ENCODE assay signal across 8 cellular contexts in genomic region chr6:143060806-143061596, GRCh38. TPM values are rescaled to one million over a fixed set of nuclear protein-coding genes. Genes with fewer than 3 reads are reported as not detected.
DNase-seq lines count a peak whose midpoint lies in the region; ATAC-seq and TF ChIP-seq lines count a peak whose summit lies in the region.

A gene with protein sequence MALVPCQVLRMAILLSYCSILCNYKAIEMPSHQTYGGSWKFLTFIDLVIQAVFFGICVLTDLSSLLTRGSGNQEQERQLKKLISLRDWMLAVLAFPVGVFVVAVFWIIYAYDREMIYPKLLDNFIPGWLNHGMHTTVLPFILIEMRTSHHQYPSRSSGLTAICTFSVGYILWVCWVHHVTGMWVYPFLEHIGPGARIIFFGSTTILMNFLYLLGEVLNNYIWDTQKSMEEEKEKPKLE (plus strand): TSS chr6:143060889. CDS start chr6:143060926, 37 bp downstream.

- peak within 1 kb of the TSS; percentile 59 for H4K8ac ChIP-seq in neuronal stem cell (ENCODE audit: low read depth, low read length)

- no peaks in the 10 kb centered on the region for H3K27me3 ChIP-seq in neuronal stem cell (ENCODE audit: control insufficient read depth in 3 of 3, insufficient read depth in 3 of 3, low read depth in 1 of 3, low read length in 3 of 3)

- peak within 1 kb of the TSS; percentile 43 for H3K27ac ChIP-seq in neuronal stem cell (replicated peaks; ENCODE audit: low read length)

- H3K79me1 ChIP-seq in neuronal stem cell (ENCODE audit: low read depth, low read length): no peaks in the 10 kb centered on the region

- DNase-seq in NCI-H2081 (lab: John Stamatoyannopoulos, UW): peak; percentile 27 to 54
- no peak for DNase-seq in NCI-H2081 treated with DMSO at 0.1 percent for 48 hours (lab: John Stamatoyannopoulos, UW)
- peak; percentile 50 to 92 for DNase-seq in NCI-H526 (lab: John Stamatoyannopoulos, UW)
- peak; percentile 47 for DNase-seq in activated T-helper 1 cell treated with Interleukin-2 at 50 U/mL for 16 hours (ENCODE audit: low read depth)
- no peak for DNase-seq in fibroblast of mammary gland (ENCODE audit: low read depth)
- peak; percentile 64 for DNase-seq in neuronal stem cell (ENCODE audit: low spot score)

- H3K4me2 ChIP-seq in neuronal stem cell (ENCODE audit: insufficient read depth, low read length, poor library complexity, severe bottlenecking): peak within 1 kb of the TSS; percentile 84

- H3K9ac ChIP-seq in neuronal stem cell (ENCODE audit: low read depth, low read length, poor library complexity): peak within 1 kb of the TSS; percentile 94

- H2BK120ac ChIP-seq in neuronal stem cell (ENCODE audit: low read depth, low read length): peak within 1 kb of the TSS; percentile 52

- H3K4me1 ChIP-seq in neuronal stem cell (ENCODE audit: control insufficient read depth in 2 of 2, insufficient read depth in 1 of 2, low read depth in 1 of 2, low read length in 2 of 2): peaks cover 6 to 7% of the 10 kb centered on the region in 2 donors

- ATAC-seq in HG02973 (IDR thresholded peaks at IDR 0.05; ENCODE audit: unreplicated experiment): peak; percentile 45

- H3K9me3 ChIP-seq in neuronal stem cell (replicated peaks in 1 of 2; ENCODE audit: control insufficient read depth in 2 of 2, insufficient read depth in 1 of 2, low read depth in 1 of 2, low read length in 2 of 2): no peaks in the 10 kb centered on the region

- no peak within 1 kb of the TSS for H2BK5ac ChIP-seq in neuronal stem cell (ENCODE audit: low read length)

- H3K36me3 ChIP-seq in neuronal stem cell (replicated peaks in 1 of 2; ENCODE audit: control insufficient read depth in 2 of 2, insufficient read depth in 2 of 2, low read length in 2 of 2): peaks cover 0 to 2% of the 10 kb centered on the region in 2 donors

- peak within 1 kb of the TSS; percentile 99 for H2AFZ ChIP-seq in neuronal stem cell (ENCODE audit: low read length)

- H2BK15ac ChIP-seq in neuronal stem cell (ENCODE audit: low read length): peak within 1 kb of the TSS; percentile 90

- peak within 1 kb of the TSS; percentile 95 for H3K23ac ChIP-seq in neuronal stem cell (ENCODE audit: low read depth, low read length, poor library complexity)

- H3K14ac ChIP-seq in neuronal stem cell (ENCODE audit: low read length): peak within 1 kb of the TSS; percentile 90

- TF ChIP-seq CTCF in fibroblast of mammary gland (conservative IDR thresholded peaks at IDR 0.05; ENCODE audit: control insufficient read depth, insufficient read depth, low read depth, low read length) (no peak), subcutaneous adipose tissue (IDR thresholded peaks at IDR 0.05; ENCODE audit: low read depth) (no peak)

- H2AK5ac ChIP-seq in neuronal stem cell (ENCODE audit: low read depth, low read length): peak within 1 kb of the TSS; percentile 93

- peak within 1 kb of the TSS; percentile 7 for H4K91ac ChIP-seq in neuronal stem cell (ENCODE audit: low read depth, low read length, poor library complexity)

- no peak within 1 kb of the TSS for H3K4ac ChIP-seq in neuronal stem cell (ENCODE audit: low read length)

- H3K4me3 ChIP-seq in fibroblast of mammary gland (ENCODE audit: control insufficient read depth, low read depth, low read length) (peak within 1 kb of the TSS; percentile 78), neuronal stem cell (ENCODE audit: low read length in 2 of 2) (peak within 1 kb of the TSS; percentile 58 to 90)

- WGBS in neuronal stem cell (ENCODE audit: extremely low coverage in 2 of 2, insufficient read length in 2 of 2, insufficient replicate concordance in 1 of 2), 2 donors: no CpG with 5 or more reads among the region's 50 CpGs

- peak within 1 kb of the TSS; percentile 97 for H3K18ac ChIP-seq in neuronal stem cell (ENCODE audit: low read length)

- peak within 1 kb of the TSS; percentile 73 for H2BK12ac ChIP-seq in neuronal stem cell (ENCODE audit: low read length)

RNA-seq across cellular contexts. Expression of the gene that starts here (rescaled TPM):
- 36.8 TPM for polyA plus RNA-seq in neuronal stem cell (2013, experiment 1 of 2)
- 35.3 TPM for polyA plus RNA-seq in neuronal stem cell (2013, experiment 2 of 2)
- 10 to 100 TPM; 40.7 to 56.4 (median 43.6) TPM for total RNA-seq in subcutaneous adipose tissue

Comparison
In these comparisons a context has a peak if more than half of its experiments do, and no peak if none do; other contexts are left out.
1. DNase-seq: peak in NCI-H2081 (2 of 2), NCI-H526 (2 of 2), activated T-helper 1 cell treated with Interleukin-2 at 50 U/mL for 16 hours (single experiment) and neuronal stem cell (single experiment); none in NCI-H2081 treated with DMSO at 0.1 percent for 48 hours (single experiment) and fibroblast of mammary gland (single experiment).